1 cellular context compared by ENCODE assay signal in the genomic region with DNA sequence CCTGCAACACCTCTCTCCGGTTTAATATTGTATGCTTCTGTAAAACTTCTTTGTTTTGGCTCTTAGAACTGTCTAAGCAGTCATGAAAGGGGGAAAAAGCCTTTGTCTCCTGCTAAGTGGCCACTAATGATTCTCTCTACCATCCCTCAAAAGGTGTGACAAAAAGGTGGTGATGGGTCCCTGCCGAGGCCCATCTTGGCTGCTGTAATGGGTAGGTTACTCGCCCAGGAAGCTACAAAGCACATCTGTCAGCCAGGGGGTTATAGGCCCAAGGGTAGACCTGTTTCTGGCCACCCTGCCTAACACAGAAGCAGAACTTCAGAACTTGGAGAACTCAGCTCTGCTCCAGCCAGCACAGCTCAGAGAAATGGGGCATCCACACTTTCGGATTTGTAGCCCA.
TF ChIP-seq lines count a peak whose summit lies in the region.

No MANE protein-coding gene starts in this region.

TF ChIP-seq in endothelial cell of umbilical vein, 7 proteins besides CTCF, POLR2A, EP300 and RAD21:
- TF ChIP-seq EZH2 (IDR thresholded peaks at IDR 0.05; ENCODE audit: borderline replicate concordance, low read depth, low read length, severe bottlenecking): no peak
- no peak for TF ChIP-seq JUN (IDR thresholded peaks at IDR 0.05; ENCODE audit: borderline replicate concordance, insufficient read depth, insufficient read length, low read depth)
- TF ChIP-seq FOS (IDR thresholded peaks at IDR 0.05; ENCODE audit: borderline replicate concordance, insufficient read depth, low read length): no peak
- no peak for TF ChIP-seq MYC (IDR thresholded peaks at IDR 0.05; ENCODE audit: low read depth, low read length)
- TF ChIP-seq POLR2AphosphoS5 (IDR thresholded peaks at IDR 0.05; ENCODE audit: insufficient read depth, low read depth, low read length): no peak
- no peak for TF ChIP-seq MAX (IDR thresholded peaks at IDR 0.05; ENCODE audit: insufficient read depth, insufficient read length)
- TF ChIP-seq GATA2 (IDR thresholded peaks at IDR 0.05; ENCODE audit: insufficient read depth, insufficient read length, low read depth, low read length): no peak
